ENCODE assay signal across 8 cellular contexts in genomic region chr17:42677921-42678781, GRCh38. TPM values are rescaled to one million over a fixed set of nuclear protein-coding genes. Genes with fewer than 3 reads are reported as not detected.
DNase-seq lines count a peak whose midpoint lies in the region; ATAC-seq and TF ChIP-seq lines count a peak whose summit lies in the region.

No MANE protein-coding gene starts in this region.

- H2AK5ac ChIP-seq in H9 (ENCODE audit: insufficient read length, low read length): no peak overlapping the region

- H3K14ac ChIP-seq in H9 (ENCODE audit: insufficient read depth, low read length): peak overlapping the region; percentile 87

- H3K4me2 ChIP-seq in H9 (ENCODE audit: insufficient read depth, insufficient read length, low read length): peak overlapping the region; percentile 83

- H4K5ac ChIP-seq in H9 (ENCODE audit: insufficient read length, low read depth, low read length): no peak overlapping the region

- H3K36me3 ChIP-seq in ascending aorta (peaks cover 0 to 3% of the 10 kb centered on the region in 2 donors), prostate gland (no peaks in the 10 kb centered on the region), vagina (peaks cover 0 to 7% of the 10 kb centered on the region in 2 donors)

- TF ChIP-seq POLR2A in prostate gland (IDR thresholded peaks at IDR 0.05) (peak; percentile 39), vagina (IDR thresholded peaks at IDR 0.05) (peak in 1 of 2 donors; percentile 45)

- in situ Hi-C loops in Caki2 (cut with HindIII; ENCODE audit: low pct_unique_long_range_greater_than_20kb, low sequenced_read_pairs): no loop called here

- no peak overlapping the region for H3K23ac ChIP-seq in H9 (ENCODE audit: insufficient read length, low read depth, low read length)

- H2BK20ac ChIP-seq in H9 (ENCODE audit: low read depth, low read length, poor library complexity, severe bottlenecking): no peak overlapping the region

- H3K4me1 Mint-ChIP-seq in H9: peaks cover 39 to 48% of the 10 kb centered on the region in 2 experiments

- H3K23me2 ChIP-seq in H9 (ENCODE audit: insufficient read length, low read depth, low read length, poor library complexity, severe bottlenecking): peaks cover 34% of the 10 kb centered on the region

- no peak overlapping the region for H4K8ac ChIP-seq in H9 (replicated peaks; ENCODE audit: insufficient read length, low read depth, low read length)

- no CpG with 5 or more reads among the region's 53 CpGs for WGBS in H9 (ENCODE audit: extremely low coverage, insufficient read length, low lambda C conversion rate)
- WGBS in right cardiac atrium: under 1% methylated on average over 53 of the region's 53 CpGs
- WGBS in prostate gland: under 1% methylated on average over 49 of the region's 53 CpGs

- H3K4me3 ChIP-seq in ascending aorta (peak overlapping the region; percentile 77 to 81), right cardiac atrium (ENCODE audit: low read length) (peak overlapping the region; percentile 80), prostate gland (peak overlapping the region; percentile 62 to 72), vagina (peak overlapping the region; percentile 70 to 92)

- ATAC-seq in right cardiac atrium: peak; percentile 50 to 53

- H3K27me3 ChIP-seq in H9 (ENCODE audit: insufficient read depth, low read length) (no peaks in the 10 kb centered on the region; the same call in 1 of the 2 replicates), ascending aorta (no peaks in the 10 kb centered on the region), right cardiac atrium (ENCODE audit: control insufficient read depth, insufficient read depth) (no peaks in the 10 kb centered on the region), prostate gland (replicated peaks; ENCODE audit: insufficient read depth) (no peaks in the 10 kb centered on the region), vagina (no peaks in the 10 kb centered on the region)

- peaks cover 23% of the 10 kb centered on the region for H3K27me3 Mint-ChIP-seq in H9 (ENCODE audit: low read depth)

- peak overlapping the region; percentile 94 to 98 (median 98) for H3K27ac Mint-ChIP-seq in H9

- H3K27ac ChIP-seq in H9 (ENCODE audit: insufficient read length, low read depth, low read length) (peak overlapping the region; percentile 77), ascending aorta (peak overlapping the region; percentile 94 to 95), right cardiac atrium (ENCODE audit: low read length) (peak overlapping the region; percentile 99), prostate gland (peak overlapping the region; percentile 98), vagina (peak overlapping the region; percentile 98)

- no peak overlapping the region; the same call in 1 of the 2 replicates for H3K4ac ChIP-seq in H9 (ENCODE audit: low read depth, low read length)

- intact Hi-C loops in ascending aorta (cut with DNase I): loop anchor here (1.0 to 5.0 kb wide), 6 partner anchors 19 to 255 kb away; partner anchors contain the start of genes BECN1, CAVIN1, COASY and RETREG3
- intact Hi-C loops in right cardiac atrium (cut with DNase I): loop anchor here in 3 of 4 donors (2.0 to 10.0 kb wide), 4 partner anchors 71 to 101 kb away; partner anchors contain the start of genes RETREG3 (in 2 of the 3), TUBG1 (in 2 of the 3) and PSMC3IP (in 1 of the 3)
- intact Hi-C loops in prostate gland (cut with DNase I): loop anchor here (1.0 to 10.0 kb wide), 3 partner anchors 71 to 253 kb away; partner anchors contain the start of genes CAVIN1, RETREG3 and TUBG1
- intact Hi-C loops in vagina (cut with DNase I): loop anchor here (2.0 kb wide), 1 partner anchor 99 kb away; no protein-coding TSS in a partner anchor

- no peaks in the 10 kb centered on the region for H4K20me1 ChIP-seq in H9 (ENCODE audit: control insufficient read depth, insufficient read depth, insufficient read length)

- DNase-seq in Caki2 (ENCODE audit: low read depth) (peak; percentile 92), H9 (peak; percentile 98), NCI-H1930 (lab: John Stamatoyannopoulos, UW) (peak; percentile 84 to 85), T-helper 22 cell (ENCODE audit: low read depth) (peak; percentile 60), ascending aorta (ENCODE audit: low spot score in 2 of 2) (peak; percentile 71 to 94), right cardiac atrium (peak; percentile 91 to 96 (median 95)), prostate gland (ENCODE audit: low spot score) (peak; percentile 70), vagina (ENCODE audit: extremely low spot score in 2 of 2) (peak in 1 of 2 donors; percentile 95)

- H3K79me1 ChIP-seq in H9 (ENCODE audit: insufficient read depth, low read depth, low read length, poor library complexity, severe bottlenecking): no peaks in the 10 kb centered on the region

- H3K9me3 ChIP-seq in H9 (ENCODE audit: control insufficient read depth, low read depth, low read length) (no peaks in the 10 kb centered on the region), ascending aorta (no peaks in the 10 kb centered on the region), right cardiac atrium (ENCODE audit: control insufficient read depth, low read length) (no peaks in the 10 kb centered on the region), prostate gland (no peaks in the 10 kb centered on the region), vagina (no peaks in the 10 kb centered on the region)

- no peak overlapping the region for H2BK15ac ChIP-seq in H9 (ENCODE audit: low read depth, low read length)

- peak overlapping the region; percentile 84 for H3K9ac ChIP-seq in H9 (ENCODE audit: extremely low read depth, insufficient read length, low read length)

- H3K79me2 ChIP-seq in H9 (ENCODE audit: insufficient read depth, low read length): no peaks in the 10 kb centered on the region; the same call in 1 of the 2 replicates

- H3K56ac ChIP-seq in H9 (ENCODE audit: insufficient read length, low read depth, low read length): no peak overlapping the region

- H2AFZ ChIP-seq in H9 (ENCODE audit: low read length): no peak overlapping the region

- TF ChIP-seq CTCF in H9 (conservative IDR thresholded peaks at IDR 0.05): no peak
- TF ChIP-seq CTCF in ascending aorta (IDR thresholded peaks at IDR 0.05): no peak
- TF ChIP-seq CTCF in prostate gland (IDR thresholded peaks at IDR 0.05): peak in 1 of 4 experiments; percentile 21
- TF ChIP-seq CTCF in vagina (IDR thresholded peaks at IDR 0.05): no peak

- H3K18ac ChIP-seq in H9 (ENCODE audit: insufficient read length, low read depth, low read length): peak overlapping the region; percentile 81

- H3K36me3 Mint-ChIP-seq in H9 (ENCODE audit: insufficient read depth in 1 of 3, low read depth in 3 of 3): peaks cover 0 to 5% (median 0%) of the 10 kb centered on the region in 3 experiments; a peak in 2 of 7 replicates

- no peak overlapping the region for H2BK12ac ChIP-seq in H9 (ENCODE audit: insufficient read length, low read depth, low read length)

- H3K4me1 ChIP-seq in H9 (ENCODE audit: insufficient read depth, low read length): peaks cover 6% of the 10 kb centered on the region; the same call in 1 of the 2 replicates
- peaks cover 36 to 55% of the 10 kb centered on the region in 2 donors for H3K4me1 ChIP-seq in ascending aorta
- peaks cover 6% of the 10 kb centered on the region for H3K4me1 ChIP-seq in right cardiac atrium (ENCODE audit: control insufficient read depth, insufficient read depth, low read length)
- peaks cover 19% of the 10 kb centered on the region for H3K4me1 ChIP-seq in prostate gland (replicated peaks)
- H3K4me1 ChIP-seq in vagina: peaks cover 80% of the 10 kb centered on the region

- H3K4me3 Mint-ChIP-seq in H9: peak overlapping the region; percentile 82 to 92

- peak overlapping the region; percentile 78 for H3T11ph ChIP-seq in H9 (ENCODE audit: low read length)

- H2BK120ac ChIP-seq in H9 (ENCODE audit: low read depth, low read length, poor library complexity, severe bottlenecking): no peak overlapping the region

- H3K9me3 Mint-ChIP-seq in H9: no peaks in the 10 kb centered on the region; a peak in 2 of 5 replicates

- no peak overlapping the region for H4K91ac ChIP-seq in H9 (ENCODE audit: insufficient read length, low read depth, low read length)

- no peak overlapping the region for H2BK5ac ChIP-seq in H9 (ENCODE audit: insufficient read length, low read length)

RNA-seq across cellular contexts. Expression of gene PLEKHH3, which starts 1.4 kb away (rescaled TPM):
- total RNA-seq in Caki2 (2014; rRNA removed; shearing (Covaris generic); ENCODE audit: low replicate concordance): 20.5 and 21.5 TPM in 2 replicates
- 21.4 and 22.3 TPM in 2 replicates for total RNA-seq in H9 (2021)
- total RNA-seq in ascending aorta: 105 TPM
- 10 to 100 TPM; 14.4 to 30.8 (median 23.9) TPM for total RNA-seq in right cardiac atrium
- 23.0 TPM for polyA plus RNA-seq in right cardiac atrium
- total RNA-seq in prostate gland: 100 to 1,000 TPM in 1 of 2 donors, 10 to 100 TPM in 1; 87.4 to 102 TPM
- total RNA-seq in vagina: 44.9 TPM

RNA-seq across cellular contexts. Expression of gene CCR10, which starts 3.5 kb away (rescaled TPM):
- total RNA-seq in Caki2 (2014; rRNA removed; shearing (Covaris generic); ENCODE audit: low replicate concordance): not detected in 2 replicates
- total RNA-seq in H9 (2021): 1.0 TPM in 2 replicates
- 91.2 TPM for total RNA-seq in ascending aorta
- total RNA-seq in right cardiac atrium: 1 to 10 TPM; 1.8 to 2.9 (median 2.5) TPM
- 2.6 TPM for polyA plus RNA-seq in right cardiac atrium
- total RNA-seq in prostate gland: 1 to 10 TPM; 1.2 to 10.0 TPM
- total RNA-seq in vagina: 3.2 TPM

RNA-seq across cellular contexts. Expression of gene CNTNAP1, which starts 4.2 kb away (rescaled TPM):
- total RNA-seq in Caki2 (2014; rRNA removed; shearing (Covaris generic); ENCODE audit: low replicate concordance): 2.0 and 3.2 TPM in 2 replicates
- total RNA-seq in H9 (2021): 7.5 and 7.7 TPM in 2 replicates
- 10.5 TPM for total RNA-seq in ascending aorta
- 1 to 10 TPM; 4.6 to 9.9 (median 7.1) TPM for total RNA-seq in right cardiac atrium
- polyA plus RNA-seq in right cardiac atrium: 4.6 TPM
- total RNA-seq in prostate gland: 1 to 10 TPM; 1.9 to 9.9 TPM
- total RNA-seq in vagina: 5.9 TPM

RNA-seq across cellular contexts. Expression of gene TUBG2, which starts 19.1 kb away (rescaled TPM):
- total RNA-seq in Caki2 (2014; rRNA removed; shearing (Covaris generic); ENCODE audit: low replicate concordance): 3.1 and 6.7 TPM in 2 replicates
- total RNA-seq in H9 (2021): 20.4 and 22.0 TPM in 2 replicates
- total RNA-seq in ascending aorta: 73.1 TPM
- total RNA-seq in right cardiac atrium: 10 to 100 TPM; 11.6 to 21.3 (median 18.4) TPM
- 19.8 TPM for polyA plus RNA-seq in right cardiac atrium
- total RNA-seq in prostate gland: 10 to 100 TPM; 36.8 to 57.7 TPM
- total RNA-seq in vagina: 44.7 TPM
